ENCODE assay signal across 8 cellular contexts in genomic region chr20:41173161-41173721, GRCh38. TPM values are rescaled to one million over a fixed set of nuclear protein-coding genes. Genes with fewer than 3 reads are reported as not detected.
DNase-seq lines count a peak whose midpoint lies in the region; ATAC-seq and TF ChIP-seq lines count a peak whose summit lies in the region.

No MANE protein-coding gene starts in this region.

- intact Hi-C loops in activated T-helper 1 cell treated with anti-CD3 and anti-CD28 coated beads, Interleukin-12 subunit alpha, Interleukin-12 subunit beta, Interleukin-2, Interleukin-4 antibody, amounts not matched to agents 30 ng/mL and 10 ng/mL and 1 ng/mL, durations not matched to agents 14 hours and 24 hours and 36 hours (cut with micrococcal nuclease) = loop anchor here (1.0 to 5.0 kb wide), 3 partner anchors 36 to 167 kb away; partner anchors contain the start of genes LPIN3 and PLCG1

- no peaks in the 10 kb centered on the region for H3K9me3 Mint-ChIP-seq in activated T-helper 1 cell treated with anti-CD3 and anti-CD28 coated beads, Interleukin-12 subunit alpha, Interleukin-12 subunit beta, Interleukin-2, Interleukin-4 antibody, amounts not matched to agents 30 ng/mL and 10 ng/mL and 1 ng/mL, durations not matched to agents 14 hours and 24 hours and 36 hours
- H3K9me3 Mint-ChIP-seq in neural crest cell = no peaks in the 10 kb centered on the region

- peak; percentile 69 for ATAC-seq in stimulated activated naive CD8-positive, alpha-beta T cell treated with anti-CD3 and anti-CD28 coated beads, Interleukin-15, Interleukin-2, amounts not matched to agents 100 U/mL and 50 U/mL, for 24 hours
- ATAC-seq in GM18511 (IDR thresholded peaks at IDR 0.05; ENCODE audit: unreplicated experiment) = no peak

- no peak overlapping the region for H3K27ac Mint-ChIP-seq in activated T-helper 1 cell treated with anti-CD3 and anti-CD28 coated beads, Interleukin-12 subunit alpha, Interleukin-12 subunit beta, Interleukin-2, Interleukin-4 antibody, amounts not matched to agents 30 ng/mL and 10 ng/mL and 1 ng/mL, durations not matched to agents 14 hours and 24 hours and 36 hours
- peak overlapping the region; percentile 86 for H3K27ac Mint-ChIP-seq in neural crest cell (ENCODE audit: unreplicated experiment)

- no peak overlapping the region for H3K4me3 ChIP-seq in fibroblast of pulmonary artery (replicated peaks; ENCODE audit: low read depth, low read length)

- H3K27me3 Mint-ChIP-seq in activated T-helper 1 cell treated with anti-CD3 and anti-CD28 coated beads, Interleukin-12 subunit alpha, Interleukin-12 subunit beta, Interleukin-2, Interleukin-4 antibody, amounts not matched to agents 30 ng/mL and 10 ng/mL and 1 ng/mL, durations not matched to agents 14 hours and 24 hours and 36 hours (ENCODE audit: insufficient read depth) = no peaks in the 10 kb centered on the region
- peaks cover 3% of the 10 kb centered on the region for H3K27me3 Mint-ChIP-seq in neural crest cell (ENCODE audit: low read depth)

- H3K36me3 Mint-ChIP-seq in activated T-helper 1 cell treated with anti-CD3 and anti-CD28 coated beads, Interleukin-12 subunit alpha, Interleukin-12 subunit beta, Interleukin-2, Interleukin-4 antibody, amounts not matched to agents 30 ng/mL and 10 ng/mL and 1 ng/mL, durations not matched to agents 14 hours and 24 hours and 36 hours (ENCODE audit: low read depth) = peaks cover 64% of the 10 kb centered on the region
- H3K36me3 Mint-ChIP-seq in neural crest cell (ENCODE audit: low read depth) = peaks cover 26% of the 10 kb centered on the region

- H3K4me3 Mint-ChIP-seq in activated T-helper 1 cell treated with anti-CD3 and anti-CD28 coated beads, Interleukin-12 subunit alpha, Interleukin-12 subunit beta, Interleukin-2, Interleukin-4 antibody, amounts not matched to agents 30 ng/mL and 10 ng/mL and 1 ng/mL, durations not matched to agents 14 hours and 24 hours and 36 hours = no peak overlapping the region
- peak overlapping the region; percentile 78 for H3K4me3 Mint-ChIP-seq in neural crest cell

- peak; percentile 96 for TF ChIP-seq CTCF in fibroblast of pulmonary artery (IDR thresholded peaks at IDR 0.05; ENCODE audit: low read length, missing control alignments)
- TF ChIP-seq CTCF in neural crest cell (conservative IDR thresholded peaks at IDR 0.05) = peak; percentile 97

- peaks cover 7% of the 10 kb centered on the region for H3K4me1 Mint-ChIP-seq in activated T-helper 1 cell treated with anti-CD3 and anti-CD28 coated beads, Interleukin-12 subunit alpha, Interleukin-12 subunit beta, Interleukin-2, Interleukin-4 antibody, amounts not matched to agents 30 ng/mL and 10 ng/mL and 1 ng/mL, durations not matched to agents 14 hours and 24 hours and 36 hours (ENCODE audit: low read depth)
- peaks cover 30% of the 10 kb centered on the region for H3K4me1 Mint-ChIP-seq in neural crest cell

- DNase-seq in Daoy (ENCODE audit: low read depth) (peak; percentile 62), HS-5 (ENCODE audit: low read depth) (peak; percentile 32), fibroblast of pulmonary artery (ENCODE audit: low read depth) (peak; percentile 88), neural crest cell (ENCODE audit: low read depth, low spot score) (peak; percentile 81)
- peak; percentile 35 for DNase-seq in activated T-helper 1 cell treated with anti-CD3 and anti-CD28 coated beads, Interleukin-12 subunit alpha, Interleukin-12 subunit beta, Interleukin-2, Interleukin-4 antibody, amounts not matched to agents 30 ng/mL and 10 ng/mL and 1 ng/mL, durations not matched to agents 14 hours and 24 hours and 36 hours (ENCODE audit: low spot score)
- DNase-seq in stimulated activated naive CD8-positive, alpha-beta T cell treated with anti-CD3 and anti-CD28 coated beads, Interleukin-15, Interleukin-2, amounts not matched to agents 100 U/mL and 50 U/mL, for 24 hours = peak; percentile 75

TF ChIP-seq in PFSK-1, 5 proteins besides CTCF, POLR2A, EP300 and RAD21:
- no peak for TF ChIP-seq SIN3A (IDR thresholded peaks at IDR 0.05; ENCODE audit: borderline replicate concordance, insufficient read depth, low read length)
- peak; percentile 50 for TF ChIP-seq FOXP2 (optimal IDR thresholded peaks at IDR 0.05; ENCODE audit: borderline replicate concordance, extremely low read depth, extremely low read length, insufficient read depth)
TF ChIP-seq in PFSK-1: peak in this region for 1.

RNA-seq across cellular contexts. Expression of gene PLCG1, which starts 35.9 kb away (rescaled TPM):
- 18.5 and 37.1 TPM in 2 replicates for total RNA-seq in Daoy (2014; rRNA removed; shearing (Covaris generic))
- 175 TPM for polyA plus RNA-seq in PFSK-1 (2012; ENCODE audit: insufficient read length, low read depth)
- total RNA-seq in activated T-helper 1 cell treated with anti-CD3 and anti-CD28 coated beads, Interleukin-12 subunit alpha, Interleukin-12 subunit beta, Interleukin-2, Interleukin-4 antibody, amounts not matched to agents 30 ng/mL and 10 ng/mL and 1 ng/mL, durations not matched to agents 14 hours and 24 hours and 36 hours = 203 and 205 TPM in 2 replicates
- total RNA-seq in neural crest cell = 297 and 320 TPM in 2 replicates

Comparison
In these comparisons a context has a peak if more than half of its experiments do, and no peak if none do; other contexts are left out.
1. DNase-seq: peak in every context shown above with its lines; median percentile 88 in fibroblast of pulmonary artery; 81 in neural crest cell; 75 in stimulated activated naive CD8-positive, alpha-beta T cell treated with anti-CD3 and anti-CD28 coated beads, Interleukin-15, Interleukin-2, amounts not matched to agents 100 U/mL and 50 U/mL, for 24 hours; 62 in Daoy; 35 in activated T-helper 1 cell treated with anti-CD3 and anti-CD28 coated beads, Interleukin-12 subunit alpha, Interleukin-12 subunit beta, Interleukin-2, Interleukin-4 antibody, amounts not matched to agents 30 ng/mL and 10 ng/mL and 1 ng/mL, durations not matched to agents 14 hours and 24 hours and 36 hours; 32 in HS-5.